Comparison of ENCODE assay signal across 1 cellular context in genomic region chr1:25967308-25967707, GRCh38.
TF ChIP-seq lines count a peak whose summit lies in the region.

No MANE protein-coding gene starts in this region.

TF ChIP-seq in HepG2, 621 proteins besides CTCF, POLR2A, EP300 and RAD21:
- no peak for TF ChIP-seq ZNF883 (CRISPR knock-in tag; IDR thresholded peaks at IDR 0.05; ENCODE audit: not compliant biosample characterization)
- no peak for TF ChIP-seq ZNF7 (CRISPR knock-in tag; IDR thresholded peaks at IDR 0.05)
- no peak for TF ChIP-seq ZNF296 (CRISPR knock-in tag; conservative IDR thresholded peaks at IDR 0.05)
- no peak for TF ChIP-seq ZNF709 (CRISPR knock-in tag; IDR thresholded peaks at IDR 0.05)
- no peak for TF ChIP-seq ZNF703 (CRISPR knock-in tag; IDR thresholded peaks at IDR 0.05; ENCODE audit: borderline replicate concordance)
- TF ChIP-seq CREB1 (IDR thresholded peaks at IDR 0.05) = no peak
- TF ChIP-seq CREB1 (CRISPR knock-in tag; IDR thresholded peaks at IDR 0.05) = no peak
- TF ChIP-seq TGIF2 (CRISPR knock-in tag; IDR thresholded peaks at IDR 0.05) = no peak
- TF ChIP-seq, protein P1, sequence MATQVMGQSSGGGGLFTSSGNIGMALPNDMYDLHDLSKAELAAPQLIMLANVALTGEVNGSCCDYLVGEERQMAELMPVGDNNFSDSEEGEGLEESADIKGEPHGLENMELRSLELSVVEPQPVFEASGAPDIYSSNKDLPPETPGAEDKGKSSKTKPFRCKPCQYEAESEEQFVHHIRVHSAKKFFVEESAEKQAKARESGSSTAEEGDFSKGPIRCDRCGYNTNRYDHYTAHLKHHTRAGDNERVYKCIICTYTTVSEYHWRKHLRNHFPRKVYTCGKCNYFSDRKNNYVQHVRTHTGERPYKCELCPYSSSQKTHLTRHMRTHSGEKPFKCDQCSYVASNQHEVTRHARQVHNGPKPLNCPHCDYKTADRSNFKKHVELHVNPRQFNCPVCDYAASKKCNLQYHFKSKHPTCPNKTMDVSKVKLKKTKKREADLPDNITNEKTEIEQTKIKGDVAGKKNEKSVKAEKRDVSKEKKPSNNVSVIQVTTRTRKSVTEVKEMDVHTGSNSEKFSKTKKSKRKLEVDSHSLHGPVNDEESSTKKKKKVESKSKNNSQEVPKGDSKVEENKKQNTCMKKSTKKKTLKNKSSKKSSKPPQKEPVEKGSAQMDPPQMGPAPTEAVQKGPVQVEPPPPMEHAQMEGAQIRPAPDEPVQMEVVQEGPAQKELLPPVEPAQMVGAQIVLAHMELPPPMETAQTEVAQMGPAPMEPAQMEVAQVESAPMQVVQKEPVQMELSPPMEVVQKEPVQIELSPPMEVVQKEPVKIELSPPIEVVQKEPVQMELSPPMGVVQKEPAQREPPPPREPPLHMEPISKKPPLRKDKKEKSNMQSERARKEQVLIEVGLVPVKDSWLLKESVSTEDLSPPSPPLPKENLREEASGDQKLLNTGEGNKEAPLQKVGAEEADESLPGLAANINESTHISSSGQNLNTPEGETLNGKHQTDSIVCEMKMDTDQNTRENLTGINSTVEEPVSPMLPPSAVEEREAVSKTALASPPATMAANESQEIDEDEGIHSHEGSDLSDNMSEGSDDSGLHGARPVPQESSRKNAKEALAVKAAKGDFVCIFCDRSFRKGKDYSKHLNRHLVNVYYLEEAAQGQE (IDR thresholded peaks at IDR 0.05; ENCODE audit: borderline replicate concordance in 1 of 2, low read depth in 1 of 2, low read length in 2 of 2) = no peak
- TF ChIP-seq ZBTB38 (CRISPR knock-in tag; IDR thresholded peaks at IDR 0.05) = no peak
- no peak for TF ChIP-seq HNF4G (IDR thresholded peaks at IDR 0.05; ENCODE audit: borderline replicate concordance, low read depth, low read length)
- no peak for TF ChIP-seq HNF4G (CRISPR knock-in tag; IDR thresholded peaks at IDR 0.05; ENCODE audit: borderline replicate concordance, low read depth)
- TF ChIP-seq HOMEZ (CRISPR knock-in tag; IDR thresholded peaks at IDR 0.05; ENCODE audit: low read depth) = no peak
- TF ChIP-seq RFXAP (CRISPR knock-in tag; IDR thresholded peaks at IDR 0.05; ENCODE audit: borderline replicate concordance) = no peak
- TF ChIP-seq, protein P2, sequence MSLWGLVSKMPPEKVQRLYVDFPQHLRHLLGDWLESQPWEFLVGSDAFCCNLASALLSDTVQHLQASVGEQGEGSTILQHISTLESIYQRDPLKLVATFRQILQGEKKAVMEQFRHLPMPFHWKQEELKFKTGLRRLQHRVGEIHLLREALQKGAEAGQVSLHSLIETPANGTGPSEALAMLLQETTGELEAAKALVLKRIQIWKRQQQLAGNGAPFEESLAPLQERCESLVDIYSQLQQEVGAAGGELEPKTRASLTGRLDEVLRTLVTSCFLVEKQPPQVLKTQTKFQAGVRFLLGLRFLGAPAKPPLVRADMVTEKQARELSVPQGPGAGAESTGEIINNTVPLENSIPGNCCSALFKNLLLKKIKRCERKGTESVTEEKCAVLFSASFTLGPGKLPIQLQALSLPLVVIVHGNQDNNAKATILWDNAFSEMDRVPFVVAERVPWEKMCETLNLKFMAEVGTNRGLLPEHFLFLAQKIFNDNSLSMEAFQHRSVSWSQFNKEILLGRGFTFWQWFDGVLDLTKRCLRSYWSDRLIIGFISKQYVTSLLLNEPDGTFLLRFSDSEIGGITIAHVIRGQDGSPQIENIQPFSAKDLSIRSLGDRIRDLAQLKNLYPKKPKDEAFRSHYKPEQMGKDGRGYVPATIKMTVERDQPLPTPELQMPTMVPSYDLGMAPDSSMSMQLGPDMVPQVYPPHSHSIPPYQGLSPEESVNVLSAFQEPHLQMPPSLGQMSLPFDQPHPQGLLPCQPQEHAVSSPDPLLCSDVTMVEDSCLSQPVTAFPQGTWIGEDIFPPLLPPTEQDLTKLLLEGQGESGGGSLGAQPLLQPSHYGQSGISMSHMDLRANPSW (CRISPR knock-in tag; IDR thresholded peaks at IDR 0.05; ENCODE audit: borderline replicate concordance) = no peak
- no peak for TF ChIP-seq ZNF772 (CRISPR knock-in tag; IDR thresholded peaks at IDR 0.05)
- no peak for TF ChIP-seq KDM1A (CRISPR knock-in tag; IDR thresholded peaks at IDR 0.05)
- TF ChIP-seq MAF1 (CRISPR knock-in tag; IDR thresholded peaks at IDR 0.05; ENCODE audit: borderline replicate concordance) = no peak
- TF ChIP-seq KDM4B (CRISPR knock-in tag; IDR thresholded peaks at IDR 0.05) = no peak
